ENCODE assay signal across 9 cellular contexts in the genomic region with DNA sequence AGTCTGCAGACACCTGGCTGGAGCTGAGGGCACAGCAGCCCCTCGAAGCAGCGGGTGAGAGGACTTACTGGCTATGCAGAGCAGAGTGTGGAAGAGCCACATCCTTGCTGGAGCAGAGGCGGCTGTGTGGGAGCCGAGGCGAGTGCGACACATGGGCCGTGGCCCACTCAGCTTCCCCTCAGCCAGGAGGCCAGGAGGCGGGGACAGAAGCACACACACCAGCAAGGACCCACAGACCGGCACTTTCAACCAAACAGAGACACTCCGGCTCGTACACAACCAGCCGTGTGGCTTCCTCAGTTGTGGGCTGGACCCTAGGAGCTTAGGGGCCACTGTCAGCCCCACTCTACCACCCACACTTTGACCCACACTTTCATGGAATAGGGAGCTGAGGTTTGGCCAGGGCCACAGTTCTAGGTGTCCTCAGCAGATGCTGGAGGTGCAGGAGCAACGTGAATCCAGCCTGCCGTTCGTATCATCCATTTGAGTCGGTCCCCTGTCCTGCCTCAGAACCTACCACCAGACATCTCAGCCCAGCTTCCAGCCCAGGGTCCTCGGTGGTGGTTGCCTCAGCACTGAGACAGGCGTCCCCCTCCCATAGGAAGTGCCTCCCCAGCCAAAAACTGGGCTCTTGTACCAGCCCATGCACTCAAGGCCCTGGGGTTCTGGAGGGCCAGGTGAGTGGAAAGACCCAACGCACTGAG. TPM values are rescaled to one million over a fixed set of nuclear protein-coding genes. Genes with fewer than 3 reads are reported as not detected.
A peak's percentile ranks its signal among the peaks of the same experiment; 100 is the strongest.
DNase-seq lines count a peak whose midpoint lies in the region; ATAC-seq and TF ChIP-seq lines count a peak whose summit lies in the region.
"Had no signal": no experiment of that assay in that cellular context is flagged by ENCODE, and none has a peak within 500 bp of the region (broad histone marks: within the 10 kb centered on the region; RNA-seq: fewer than 3 reads in every experiment).

A gene with protein sequence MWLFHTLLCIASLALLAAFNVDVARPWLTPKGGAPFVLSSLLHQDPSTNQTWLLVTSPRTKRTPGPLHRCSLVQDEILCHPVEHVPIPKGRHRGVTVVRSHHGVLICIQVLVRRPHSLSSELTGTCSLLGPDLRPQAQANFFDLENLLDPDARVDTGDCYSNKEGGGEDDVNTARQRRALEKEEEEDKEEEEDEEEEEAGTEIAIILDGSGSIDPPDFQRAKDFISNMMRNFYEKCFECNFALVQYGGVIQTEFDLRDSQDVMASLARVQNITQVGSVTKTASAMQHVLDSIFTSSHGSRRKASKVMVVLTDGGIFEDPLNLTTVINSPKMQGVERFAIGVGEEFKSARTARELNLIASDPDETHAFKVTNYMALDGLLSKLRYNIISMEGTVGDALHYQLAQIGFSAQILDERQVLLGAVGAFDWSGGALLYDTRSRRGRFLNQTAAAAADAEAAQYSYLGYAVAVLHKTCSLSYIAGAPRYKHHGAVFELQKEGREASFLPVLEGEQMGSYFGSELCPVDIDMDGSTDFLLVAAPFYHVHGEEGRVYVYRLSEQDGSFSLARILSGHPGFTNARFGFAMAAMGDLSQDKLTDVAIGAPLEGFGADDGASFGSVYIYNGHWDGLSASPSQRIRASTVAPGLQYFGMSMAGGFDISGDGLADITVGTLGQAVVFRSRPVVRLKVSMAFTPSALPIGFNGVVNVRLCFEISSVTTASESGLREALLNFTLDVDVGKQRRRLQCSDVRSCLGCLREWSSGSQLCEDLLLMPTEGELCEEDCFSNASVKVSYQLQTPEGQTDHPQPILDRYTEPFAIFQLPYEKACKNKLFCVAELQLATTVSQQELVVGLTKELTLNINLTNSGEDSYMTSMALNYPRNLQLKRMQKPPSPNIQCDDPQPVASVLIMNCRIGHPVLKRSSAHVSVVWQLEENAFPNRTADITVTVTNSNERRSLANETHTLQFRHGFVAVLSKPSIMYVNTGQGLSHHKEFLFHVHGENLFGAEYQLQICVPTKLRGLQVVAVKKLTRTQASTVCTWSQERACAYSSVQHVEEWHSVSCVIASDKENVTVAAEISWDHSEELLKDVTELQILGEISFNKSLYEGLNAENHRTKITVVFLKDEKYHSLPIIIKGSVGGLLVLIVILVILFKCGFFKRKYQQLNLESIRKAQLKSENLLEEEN (minus strand): TSS at position 146 of the 704 bp plus-strand sequence. CDS start 44 bp downstream, at position 102.

- H3K9me3 Mint-ChIP-seq in activated CD4-positive, alpha-beta T cell treated with anti-CD3 and anti-CD28 coated beads, Interleukin-2, amount 10 ng/mL, durations not matched to agents 7 days and 5 days = no peaks in the 10 kb centered on the region
- H3K9me3 Mint-ChIP-seq in chondrocyte (ENCODE audit: low read depth) (no peaks in the 10 kb centered on the region), type B pancreatic cell (no peaks in the 10 kb centered on the region)

- CTCF ChIA-PET in activated CD4-positive, alpha-beta T cell treated with anti-CD3 and anti-CD28 coated beads, Interleukin-2, amount 10 ng/mL, durations not matched to agents 7 days and 5 days (lab: Charles Lee) = interaction anchor here (0.9 to 1.8 kb wide), 4 partner anchors 31 to 64 kb away, joined by 3 to 6 read pairs (median 4); no protein-coding TSS in a partner anchor

- peak within 1 kb of the TSS; percentile 17 for H3K4me3 ChIP-seq in lower lobe of right lung

- no peak for DNase-seq in activated CD4-positive, alpha-beta T cell treated with anti-CD3 and anti-CD28 coated beads, Interleukin-2, amount 10 ng/mL, durations not matched to agents 7 days and 5 days
- no peak for DNase-seq in activated CD4-positive, alpha-beta T cell treated with anti-CD3 and anti-CD28 coated beads, Interleukin-2, amount 50 U/mL, for 48 hours
- no peak for DNase-seq in chondrocyte (ENCODE audit: low spot score)
- DNase-seq in lower lobe of right lung = peak; percentile 69
- no peak for DNase-seq in type B pancreatic cell (ENCODE audit: extremely low spot score, unreplicated experiment)
- DNase-seq in Kasumi-1 (lab: John Stamatoyannopoulos, UW) = no peak
- no peak for DNase-seq in iPS-NIHi7 (ENCODE audit: extremely low spot score)
- DNase-seq: activated CD4-positive, alpha-beta T cell treated with anti-CD3 and anti-CD28 coated beads for 1 hour had no signal

- no peaks in the 10 kb centered on the region for H3K36me3 Mint-ChIP-seq in activated CD4-positive, alpha-beta T cell treated with anti-CD3 and anti-CD28 coated beads, Interleukin-2, amount 10 ng/mL, durations not matched to agents 7 days and 5 days (ENCODE audit: low read depth)
- H3K36me3 Mint-ChIP-seq in chondrocyte (ENCODE audit: low read depth) (peaks cover 1% of the 10 kb centered on the region), type B pancreatic cell (no peaks in the 10 kb centered on the region)

- ATAC-seq in lower lobe of right lung (peak; percentile 6 to 32), HG03520 (IDR thresholded peaks at IDR 0.05; ENCODE audit: unreplicated experiment) (no peak)

- peaks cover under 1% of the 10 kb centered on the region for H3K36me3 ChIP-seq in lower lobe of right lung

- TF ChIP-seq CTCF in chondrocyte (IDR thresholded peaks at IDR 0.05) (no peak), lower lobe of right lung (IDR thresholded peaks at IDR 0.05) (no peak), type B pancreatic cell (conservative IDR thresholded peaks at IDR 0.05) (no peak)

- peak within 1 kb of the TSS; percentile 49 for H3K27ac ChIP-seq in lower lobe of right lung

- peaks cover 44% of the 10 kb centered on the region for H3K4me1 ChIP-seq in lower lobe of right lung

- H3K27me3 ChIP-seq in lower lobe of right lung (ENCODE audit: low read depth) = no peaks in the 10 kb centered on the region

- intact Hi-C loops in lower lobe of right lung (cut with DNase I) = no loop called here

- no peaks in the 10 kb centered on the region for H3K9me3 ChIP-seq in lower lobe of right lung

- peak within 1 kb of the TSS; percentile 9 for H3K27ac Mint-ChIP-seq in activated CD4-positive, alpha-beta T cell treated with anti-CD3 and anti-CD28 coated beads, Interleukin-2, amount 10 ng/mL, durations not matched to agents 7 days and 5 days
- no peak within 1 kb of the TSS for H3K27ac Mint-ChIP-seq in chondrocyte (ENCODE audit: unreplicated experiment)
- H3K27ac Mint-ChIP-seq in type B pancreatic cell = no peak within 1 kb of the TSS

- no peak within 1 kb of the TSS for H3K4me3 Mint-ChIP-seq in activated CD4-positive, alpha-beta T cell treated with anti-CD3 and anti-CD28 coated beads, Interleukin-2, amount 10 ng/mL, durations not matched to agents 7 days and 5 days
- no peak within 1 kb of the TSS for H3K4me3 Mint-ChIP-seq in chondrocyte (ENCODE audit: unreplicated experiment)
- no peak within 1 kb of the TSS for H3K4me3 Mint-ChIP-seq in type B pancreatic cell

- H3K27me3 Mint-ChIP-seq in activated CD4-positive, alpha-beta T cell treated with anti-CD3 and anti-CD28 coated beads, Interleukin-2, amount 10 ng/mL, durations not matched to agents 7 days and 5 days = no peaks in the 10 kb centered on the region
- no peaks in the 10 kb centered on the region for H3K27me3 Mint-ChIP-seq in chondrocyte (ENCODE audit: low read depth)
- no peaks in the 10 kb centered on the region for H3K27me3 Mint-ChIP-seq in type B pancreatic cell

- POLR2A ChIA-PET in activated CD4-positive, alpha-beta T cell treated with anti-CD3 and anti-CD28 coated beads, Interleukin-2, amount 10 ng/mL, durations not matched to agents 7 days and 5 days (lab: Charles Lee) = no interaction called here

- H3K4me1 Mint-ChIP-seq in activated CD4-positive, alpha-beta T cell treated with anti-CD3 and anti-CD28 coated beads, Interleukin-2, amount 10 ng/mL, durations not matched to agents 7 days and 5 days = peaks cover 25% of the 10 kb centered on the region
- H3K4me1 Mint-ChIP-seq in chondrocyte (ENCODE audit: low read depth) (peaks cover 39% of the 10 kb centered on the region), type B pancreatic cell (ENCODE audit: unreplicated experiment) (peaks cover 4% of the 10 kb centered on the region)

RNA-seq across cellular contexts. Expression of the gene that starts here (rescaled TPM):
- total RNA-seq in activated CD4-positive, alpha-beta T cell treated with anti-CD3 and anti-CD28 coated beads, Interleukin-2, amount 10 ng/mL, durations not matched to agents 7 days and 5 days = 10 to 100 TPM; 18.3 to 20.9 TPM
- total RNA-seq in chondrocyte (25.8 to 29.1 TPM (median 28.3 TPM) in 3 replicates), lower lobe of right lung (35.4 TPM), type B pancreatic cell (ENCODE audit: low replicate concordance) (21.0 and 28.8 TPM in 2 replicates)
